11 cellular contexts compared by ENCODE assay signal in genomic region chr12:55719371-55719770, GRCh38. TPM values are rescaled to one million over a fixed set of nuclear protein-coding genes. Genes with fewer than 3 reads are reported as not detected.
DNase-seq lines count a peak whose midpoint lies in the region; ATAC-seq and TF ChIP-seq lines count a peak whose summit lies in the region.
"Had no signal": no experiment of that assay in that cellular context is flagged by ENCODE, and none has a peak within 500 bp of the region (broad histone marks: within the 10 kb centered on the region; RNA-seq: fewer than 3 reads in every experiment).

No MANE protein-coding gene starts in this region.

- 71 to 83% (median 75%) methylated on average over 7 of the region's 7 CpGs for WGBS in heart left ventricle, 4 donors
- WGBS in right cardiac atrium = 70% methylated on average over 7 of the region's 7 CpGs

- no peak overlapping the region for H3K4me2 ChIP-seq in parathyroid adenoma (ENCODE audit: low read length)

- H3K9me3 ChIP-seq in heart left ventricle (no peaks in the 10 kb centered on the region), right cardiac atrium (ENCODE audit: control insufficient read depth, low read length) (no peaks in the 10 kb centered on the region), parathyroid adenoma (ENCODE audit: control insufficient read depth, low read length) (no peaks in the 10 kb centered on the region), uterus (no peaks in the 10 kb centered on the region)

- TF ChIP-seq POLR2A in heart left ventricle (IDR thresholded peaks at IDR 0.05) = no peak
- no peak for TF ChIP-seq POLR2A in uterus (IDR thresholded peaks at IDR 0.05)

- H3K27ac ChIP-seq in heart left ventricle (peak overlapping the region; percentile 31 to 99 (median 93)), right cardiac atrium (ENCODE audit: low read length) (peak overlapping the region; percentile 65), parathyroid adenoma (peak overlapping the region; percentile 48), uterus (peak overlapping the region; percentile 93 to 95)

- TF ChIP-seq CTCF in heart left ventricle (IDR thresholded peaks at IDR 0.05) = no peak
- TF ChIP-seq CTCF in parathyroid adenoma (IDR thresholded peaks at IDR 0.05) = no peak
- no peak for TF ChIP-seq CTCF in uterus (IDR thresholded peaks at IDR 0.05)
- no peak for TF ChIP-seq CTCF in GM10266 (IDR thresholded peaks at IDR 0.05; ENCODE audit: control insufficient read depth, insufficient read depth, low read depth, missing control alignments)

- DNase-seq in heart left ventricle (peak in 2 of 5 donors; percentile 20 to 51), cardiac septum (ENCODE audit: low spot score) (no peak), right cardiac atrium (peak in 2 of 3 donors; percentile 7 to 51), uterus (no peak), NCI-H2029 (lab: John Stamatoyannopoulos, UW) (no peak), GM10266 (ENCODE audit: extremely low spot score) (no peak)
- DNase-seq: activated CD4-positive, CD25-positive, alpha-beta regulatory T cell treated with anti-CD3 and anti-CD28 coated beads, Interleukin-2, amount 50 U/mL, for 72 hours; MM.1S; NCI-H2171 had no signal

- H3K36me3 ChIP-seq in heart left ventricle (peaks cover 0 to 33% (median 8%) of the 10 kb centered on the region in 9 donors), parathyroid adenoma (ENCODE audit: control insufficient read depth, insufficient read depth, low read length) (no peaks in the 10 kb centered on the region), uterus (no peaks in the 10 kb centered on the region)

- H3K79me2 ChIP-seq in parathyroid adenoma = no peaks in the 10 kb centered on the region

- H3K4me1 ChIP-seq in heart left ventricle (peaks cover 3 to 92% (median 77%) of the 10 kb centered on the region in 12 donors), right cardiac atrium (ENCODE audit: control insufficient read depth, insufficient read depth, low read length) (peaks cover 29% of the 10 kb centered on the region), parathyroid adenoma (peaks cover 7% of the 10 kb centered on the region), uterus (peaks cover 10 to 33% of the 10 kb centered on the region in 2 donors)

- no peak overlapping the region for H3K9ac ChIP-seq in parathyroid adenoma

- no peak for ATAC-seq in heart left ventricle
- ATAC-seq in right cardiac atrium = no peak
- ATAC-seq in GM21381 (IDR thresholded peaks at IDR 0.05; ENCODE audit: unreplicated experiment) = no peak

- no peak overlapping the region for H2AFZ ChIP-seq in parathyroid adenoma

- H3K4me3 ChIP-seq in heart left ventricle = no peak overlapping the region
- H3K4me3 ChIP-seq in right cardiac atrium (ENCODE audit: low read length) = no peak overlapping the region
- H3K4me3 ChIP-seq in parathyroid adenoma (ENCODE audit: low read depth, low read length) = no peak overlapping the region
- no peak overlapping the region for H3K4me3 ChIP-seq in uterus

- intact Hi-C loops in heart left ventricle (cut with DNase I) (no loop called here), cardiac septum (cut with DNase I) (no loop called here), right cardiac atrium (cut with DNase I) (loop anchor here in 1 of 4 donors (5.0 kb wide), 1 partner anchor 37 kb away; a partner anchor contains a TSS), uterus (cut with DNase I; ENCODE audit: low total_unique reads) (no loop called here)

- H3K27me3 ChIP-seq in heart left ventricle (no peaks in the 10 kb centered on the region), right cardiac atrium (ENCODE audit: control insufficient read depth, insufficient read depth) (no peaks in the 10 kb centered on the region), parathyroid adenoma (ENCODE audit: control insufficient read depth, insufficient read depth, low read length) (no peaks in the 10 kb centered on the region), uterus (no peaks in the 10 kb centered on the region)

RNA-seq across cellular contexts. Expression of gene RDH5, which starts 0.8 kb away (rescaled TPM):
- total RNA-seq in heart left ventricle = 10 to 100 TPM in 8 of 9 donors, 1 to 10 TPM in 1; 5.9 to 20.5 (median 16.2) TPM
- 10 to 100 TPM; 25.8 to 42.4 TPM for polyA plus RNA-seq in heart left ventricle
- 26.3 TPM for total RNA-seq in cardiac septum
- total RNA-seq in right cardiac atrium = 10 to 100 TPM; 15.9 to 27.7 (median 23.3) TPM
- 24.1 TPM for polyA plus RNA-seq in right cardiac atrium
- total RNA-seq in uterus = 10 to 100 TPM in 2 of 4 donors, 1 to 10 TPM in 2; 4.1 to 16.8 (median 9.7) TPM

RNA-seq across cellular contexts. Expression of gene BLOC1S1, which starts 3.5 kb away (rescaled TPM):
- total RNA-seq in heart left ventricle (100 to 1,000 TPM in 5 of 9 donors, 10 to 100 TPM in 4; 71.3 to 173 (median 131) TPM), cardiac septum (97.7 TPM), right cardiac atrium (100 to 1,000 TPM; 134 to 149 (median 139) TPM), uterus (100 to 1,000 TPM in 3 of 4 donors, 10 to 100 TPM in 1; 53.6 to 238 (median 140) TPM)
- polyA plus RNA-seq in heart left ventricle (100 to 1,000 TPM; 187 to 314 TPM), right cardiac atrium (205 TPM)

RNA-seq across cellular contexts. Expression of gene CD63, which starts 9.4 kb away (rescaled TPM):
- total RNA-seq in heart left ventricle (1,000 to 10,000 TPM in 3 of 9 donors, 100 to 1,000 TPM in 6; 475 to 1,670 (median 767) TPM), cardiac septum (914 TPM), right cardiac atrium (1,000 to 10,000 TPM; 1,076 to 1,430 (median 1,264) TPM), uterus (100 to 1,000 TPM; 417 to 911 (median 637) TPM)
- polyA plus RNA-seq in heart left ventricle (1,000 to 10,000 TPM; 1,034 to 2,790 TPM), right cardiac atrium (1,376 TPM)

RNA-seq across cellular contexts. Expression of gene ITGA7, which starts 11.7 kb away (rescaled TPM):
- total RNA-seq in heart left ventricle (1,000 to 10,000 TPM in 1 of 9 donors, 100 to 1,000 TPM in 8; 199 to 1,007 (median 620) TPM), cardiac septum (806 TPM), right cardiac atrium (100 to 1,000 TPM; 465 to 674 (median 604) TPM), uterus (100 to 1,000 TPM in 1 of 4 donors, 10 to 100 TPM in 2, 1 to 10 TPM in 1; 6.8 to 167 (median 29.4) TPM)
- polyA plus RNA-seq in heart left ventricle (100 to 1,000 TPM; 173 to 573 TPM), right cardiac atrium (288 TPM)

RNA-seq across cellular contexts. Expression of gene GDF11, which starts 23.6 kb away (rescaled TPM):
- total RNA-seq in heart left ventricle = 10 to 100 TPM in 7 of 9 donors, 1 to 10 TPM in 2; 7.8 to 18.2 (median 12.4) TPM
- polyA plus RNA-seq in heart left ventricle = 10 to 100 TPM in 1 of 2 donors, 1 to 10 TPM in 1; 6.9 to 15.7 TPM
- 18.0 TPM for total RNA-seq in cardiac septum
- total RNA-seq in right cardiac atrium = 10 to 100 TPM; 16.2 to 17.5 (median 16.7) TPM
- 11.5 TPM for polyA plus RNA-seq in right cardiac atrium
- 10 to 100 TPM in 1 of 4 donors, 1 to 10 TPM in 2, under 1 TPM in 1; 0.77 to 17.1 (median 5.0) TPM for total RNA-seq in uterus

Comparison
In these comparisons a context has a peak if more than half of its experiments do, and no peak if none do; other contexts are left out.
1. DNase-seq: peak in right cardiac atrium (2 of 3); none in cardiac septum (single experiment), uterus (0 of 2), NCI-H2029 (single experiment) and GM10266 (single experiment).
2. Peak in every context shown above with its lines, with median percentiles within 50 percentile points of each other: H3K27ac ChIP-seq.